28 cellular contexts compared by ENCODE assay signal in the genomic region with DNA sequence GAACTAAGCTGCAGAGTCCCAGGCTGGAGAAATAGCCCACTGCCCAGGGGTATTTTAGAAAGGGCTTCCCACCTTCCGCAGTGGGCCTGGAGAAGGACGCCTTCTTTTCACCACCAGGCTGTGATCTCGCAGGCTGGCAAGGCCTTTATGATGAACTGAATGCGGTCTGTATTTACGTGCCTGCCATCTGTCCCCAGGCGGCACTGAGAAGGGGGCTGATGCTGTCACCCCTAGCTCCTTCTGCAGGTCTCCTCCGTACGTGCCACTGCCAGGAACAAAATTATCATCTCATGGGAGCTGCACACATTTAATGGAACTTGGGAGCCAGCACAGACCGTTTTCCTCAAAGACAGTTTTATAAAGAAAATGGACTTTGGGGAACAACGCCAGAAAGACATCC.
"Had no signal": no experiment of that assay in that cellular context is flagged by ENCODE, and none has a peak within 500 bp of the region (broad histone marks: within the 10 kb centered on the region; RNA-seq: fewer than 3 reads in every experiment).

No MANE protein-coding gene starts in this region.

- H3K4me1 Mint-ChIP-seq: naive thymus-derived CD4-positive, alpha-beta T cell; stimulated activated memory B cell treated with anti-CD40 and anti-IgM and Interleukin-4, amounts not matched to agents 10 μg/mL and 1 μg/mL and 100 μg/mL, for 72 hours; stimulated activated naive CD8-positive, alpha-beta T cell treated with anti-CD3 and anti-CD28 coated beads, Interleukin-15, amount 100 ng/mL, for 72 hours had no signal

- H3K4me1 ChIP-seq: colonic mucosa, gastrocnemius medialis had no signal

- H3K27ac ChIP-seq: colonic mucosa, gastrocnemius medialis, VCaP had no signal

- H3K4me3 ChIP-seq: colonic mucosa, gastrocnemius medialis, skin epidermis had no signal

- H3K9me3 ChIP-seq: colonic mucosa, gastrocnemius medialis had no signal

- H3K36me3 Mint-ChIP-seq: activated naive CD8-positive, alpha-beta T cell; naive thymus-derived CD4-positive, alpha-beta T cell; stimulated activated memory B cell treated with anti-CD40 and anti-IgM and Interleukin-4, amounts not matched to agents 10 μg/mL and 1 μg/mL and 100 μg/mL, for 72 hours had no signal

- DNase-seq: activated CD4-positive, alpha-beta T cell treated with anti-CD3 and anti-CD28 coated beads for 4 hours; activated CD4-positive, alpha-beta T cell treated with anti-CD3 and anti-CD28 coated beads, Interleukin-2, amount 50 U/mL, for 4 hours; activated CD8-positive, alpha-beta memory T cell treated with anti-CD3 and anti-CD28 coated beads for 24 hours; activated effector memory CD4-positive, alpha-beta T cell treated with Interleukin-2 at 50 U/mL for 16 hours; activated naive CD4-positive, alpha-beta T cell treated with Interleukin-2 at 50 U/mL for 16 hours; anterior cingulate cortex; cerebellar nuclear complex; colonic mucosa; effector memory CD4-positive, alpha-beta T cell; erythroblast; gastrocnemius medialis; glutamatergic neuron; islet precursor cell; left cardiac atrium; left ventricle myocardium superior; midbrain; naive thymus-derived CD4-positive, alpha-beta T cell; stimulated activated CD4-positive, alpha-beta T cell treated with anti-CD3 and anti-CD28 coated beads, Interleukin-1b, Interleukin-23, amount 100 ng/mL, for 48 hours; stimulated activated CD4-positive, alpha-beta T cell treated with anti-CD3 and anti-CD28 coated beads, Interleukin-4, amount 100 ng/mL, for 4 hours; stimulated activated CD8-positive, alpha-beta memory T cell treated with anti-CD3 and anti-CD28 coated beads, Interleukin-4, amount 100 ng/mL, for 48 hours; stimulated activated naive CD8-positive, alpha-beta T cell treated with anti-CD3 and anti-CD28 coated beads, Interleukin-15, amount 100 ng/mL, for 72 hours; substantia nigra; T-helper 1 cell had no signal

- H3K27me3 ChIP-seq: colonic mucosa, gastrocnemius medialis had no signal

- H3K36me3 ChIP-seq: colonic mucosa, gastrocnemius medialis had no signal

- H3K27ac Mint-ChIP-seq: activated naive CD8-positive, alpha-beta T cell; naive thymus-derived CD4-positive, alpha-beta T cell; stimulated activated memory B cell treated with anti-CD40 and anti-IgM and Interleukin-4, amounts not matched to agents 10 μg/mL and 1 μg/mL and 100 μg/mL, for 72 hours; stimulated activated naive CD8-positive, alpha-beta T cell treated with anti-CD3 and anti-CD28 coated beads, Interleukin-15, amount 100 ng/mL, for 72 hours; T-helper 2 cell treated with Interferon-gamma antibody and Interleukin-4, amounts not matched to agents 5 μg/mL and 100 μg/mL, for 36 hours had no signal

- H3K4me3 Mint-ChIP-seq: activated naive CD8-positive, alpha-beta T cell; naive thymus-derived CD4-positive, alpha-beta T cell; stimulated activated memory B cell treated with anti-CD40 and anti-IgM and Interleukin-4, amounts not matched to agents 10 μg/mL and 1 μg/mL and 100 μg/mL, for 72 hours; stimulated activated naive CD8-positive, alpha-beta T cell treated with anti-CD3 and anti-CD28 coated beads, Interleukin-15, amount 100 ng/mL, for 72 hours; T-helper 2 cell treated with Interferon-gamma antibody and Interleukin-4, amounts not matched to agents 5 μg/mL and 100 μg/mL, for 36 hours had no signal

- H3K9me3 Mint-ChIP-seq: stimulated activated naive CD8-positive, alpha-beta T cell treated with anti-CD3 and anti-CD28 coated beads, Interleukin-15, amount 100 ng/mL, for 72 hours; T-helper 2 cell treated with Interferon-gamma antibody and Interleukin-4, amounts not matched to agents 5 μg/mL and 100 μg/mL, for 36 hours had no signal

- H3K27me3 Mint-ChIP-seq: activated naive CD8-positive, alpha-beta T cell; naive thymus-derived CD4-positive, alpha-beta T cell; stimulated activated naive CD8-positive, alpha-beta T cell treated with anti-CD3 and anti-CD28 coated beads, Interleukin-15, amount 100 ng/mL, for 72 hours had no signal
